In the genomic region with DNA sequence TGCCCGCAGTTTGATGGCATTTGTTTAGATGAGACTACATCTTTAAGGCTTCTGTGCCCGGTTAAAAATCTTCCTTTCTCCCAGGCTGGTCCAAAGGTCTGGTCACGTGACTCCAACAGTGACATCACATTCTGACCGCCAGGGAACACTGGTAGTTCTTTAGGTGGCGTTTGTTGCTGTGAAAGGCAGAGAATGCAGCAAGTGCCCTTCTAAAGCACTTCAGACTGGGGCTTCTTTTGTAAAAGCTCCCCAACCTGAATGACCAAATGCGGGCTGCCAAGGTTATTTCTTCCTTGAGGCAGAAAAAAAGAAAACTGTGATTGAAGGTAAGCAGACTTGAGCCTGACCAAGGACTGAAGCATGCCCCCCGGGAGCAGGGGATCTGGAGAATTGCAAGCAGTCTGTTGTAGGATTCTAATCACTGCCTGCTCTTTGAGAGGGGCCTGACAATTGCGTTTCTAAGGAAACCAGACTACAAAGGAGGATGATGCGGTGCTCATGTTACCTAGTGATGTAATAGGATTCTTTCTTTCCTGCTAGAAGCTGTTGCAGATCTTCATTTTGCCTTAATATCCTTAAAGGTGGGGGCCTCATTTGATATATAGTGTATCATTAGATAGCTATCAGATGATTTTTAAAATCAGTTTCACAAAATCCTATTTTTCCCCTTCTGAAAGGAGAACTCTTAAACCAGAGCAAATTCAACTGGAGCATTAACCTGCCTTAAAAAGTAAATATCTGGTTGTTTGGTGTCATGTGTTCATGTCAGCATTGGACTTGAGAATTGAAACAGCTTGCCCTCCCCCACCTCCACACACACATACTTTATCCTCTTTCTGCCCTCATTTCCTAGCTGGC, we compare ENCODE assay signal across 10 cellular contexts.
A peak's percentile ranks its signal among the peaks of the same experiment; 100 is the strongest.
DNase-seq lines count a peak whose midpoint lies in the region; ATAC-seq and TF ChIP-seq lines count a peak whose summit lies in the region.
"Had no signal": no experiment of that assay in that cellular context is flagged by ENCODE, and none has a peak within 500 bp of the region (broad histone marks: within the 10 kb centered on the region; RNA-seq: fewer than 3 reads in every experiment).

No MANE protein-coding gene starts in this region.

- DNase-seq in AG08396 (ENCODE audit: low spot score) (peak; percentile 25), NCI-H146 treated with DMSO at 0.1 percent for 48 hours (lab: John Stamatoyannopoulos, UW; ENCODE audit: unreplicated experiment) (peak; percentile 83), caudate nucleus (lab: John Stamatoyannopoulos, UW) (peak in 21 of 61 donors; percentile 0 to 80 (median 6)), left lung (peak in 1 of 2 donors; percentile 32), OCI-LY7 (ENCODE audit: low spot score) (no peak), MG63 (no peak)
- no peak for DNase-seq in stimulated activated naive CD4-positive, alpha-beta T cell (lab: John Stamatoyannopoulos, UW)
- DNase-seq: CD4-positive, alpha-beta T cell; stimulated activated naive B cell treated with anti-CD40 and anti-IgM and Interleukin-4, amounts not matched to agents 10 μg/mL and 1 μg/mL and 100 μg/mL, for 72 hours had no signal

- no peak overlapping the region for H3K4me3 ChIP-seq in left lung
- no peak overlapping the region for H3K4me3 ChIP-seq in OCI-LY7 (ENCODE audit: low read depth, low read length, poor library complexity, severe bottlenecking)
- no peak overlapping the region for H3K4me3 ChIP-seq in MG63

- ATAC-seq in left lung = peak; percentile 77
- no peak for ATAC-seq in activated T-helper 17 cell treated with anti-CD3 and anti-CD28 coated beads, Interleukin-2, amount 50 U/mL, for 72 hours (replicated peaks)

- no peaks in the 10 kb centered on the region for H3K9me3 ChIP-seq in left lung
- no peaks in the 10 kb centered on the region for H3K9me3 ChIP-seq in OCI-LY7 (ENCODE audit: low read length)
- H3K9me3 ChIP-seq in MG63 = no peaks in the 10 kb centered on the region

- H3K4me1 ChIP-seq in left lung (no peaks in the 10 kb centered on the region), OCI-LY7 (ENCODE audit: insufficient read depth, low read length, poor library complexity, severe bottlenecking) (no peaks in the 10 kb centered on the region)

- POLR2A ChIA-PET in OCI-LY7 (lab: Charles Lee) = no interaction called here

- H3K27ac ChIP-seq in caudate nucleus (ENCODE audit: low read depth, low read length) (peak overlapping the region; percentile 18), left lung (no peak overlapping the region), OCI-LY7 (ENCODE audit: low read depth, low read length, poor library complexity, severe bottlenecking) (no peak overlapping the region)

- no peaks in the 10 kb centered on the region for H3K4me1 Mint-ChIP-seq in activated T-helper 17 cell treated with anti-CD3 and anti-CD28 coated beads, Interleukin-2, amount 50 U/mL, for 72 hours

- no peak overlapping the region for H2AFZ ChIP-seq in OCI-LY7 (ENCODE audit: low read length)

- no peak overlapping the region for H3K27ac Mint-ChIP-seq in activated T-helper 17 cell treated with anti-CD3 and anti-CD28 coated beads, Interleukin-2, amount 50 U/mL, for 72 hours
- H3K27ac Mint-ChIP-seq: CD4-positive, alpha-beta T cell; stimulated activated naive B cell treated with anti-CD40 and anti-IgM and Interleukin-4, amounts not matched to agents 10 μg/mL and 1 μg/mL and 100 μg/mL, for 72 hours had no signal

- no peaks in the 10 kb centered on the region for H3K79me2 ChIP-seq in OCI-LY7 (ENCODE audit: insufficient read depth, low read depth, low read length)

- no TSS peak for BruUV-seq in OCI-LY7 (replicated peaks; lab: Mats Ljungman, UMichigan)

- H3K36me3 Mint-ChIP-seq in activated T-helper 17 cell treated with anti-CD3 and anti-CD28 coated beads, Interleukin-2, amount 50 U/mL, for 72 hours (ENCODE audit: low read depth) = peaks cover 5% of the 10 kb centered on the region

- no peaks in the 10 kb centered on the region for H4K20me1 ChIP-seq in OCI-LY7 (ENCODE audit: insufficient read depth, low read length)

- no peaks in the 10 kb centered on the region for H3K9me2 ChIP-seq in OCI-LY7 (ENCODE audit: insufficient read depth, low read length)

- H3K9me3 Mint-ChIP-seq in activated T-helper 17 cell treated with anti-CD3 and anti-CD28 coated beads, Interleukin-2, amount 50 U/mL, for 72 hours = no peaks in the 10 kb centered on the region
- H3K9me3 Mint-ChIP-seq: CD4-positive, alpha-beta T cell had no signal

- H3K27me3 ChIP-seq in left lung (no peaks in the 10 kb centered on the region), MG63 (no peaks in the 10 kb centered on the region)

- TF ChIP-seq CTCF in left lung (IDR thresholded peaks at IDR 0.05) = no peak
- no peak for TF ChIP-seq CTCF in OCI-LY7 (conservative IDR thresholded peaks at IDR 0.05; ENCODE audit: low read length)

- no peak overlapping the region for H3K4me3 Mint-ChIP-seq in activated T-helper 17 cell treated with anti-CD3 and anti-CD28 coated beads, Interleukin-2, amount 50 U/mL, for 72 hours
- H3K4me3 Mint-ChIP-seq: CD4-positive, alpha-beta T cell; stimulated activated naive B cell treated with anti-CD40 and anti-IgM and Interleukin-4, amounts not matched to agents 10 μg/mL and 1 μg/mL and 100 μg/mL, for 72 hours had no signal

- no peak overlapping the region for H3K4me2 ChIP-seq in OCI-LY7 (ENCODE audit: low read length)

- H3K27me3 Mint-ChIP-seq in activated T-helper 17 cell treated with anti-CD3 and anti-CD28 coated beads, Interleukin-2, amount 50 U/mL, for 72 hours = no peaks in the 10 kb centered on the region
- H3K27me3 Mint-ChIP-seq: CD4-positive, alpha-beta T cell had no signal

- H3K36me3 ChIP-seq in left lung = no peaks in the 10 kb centered on the region
- no peaks in the 10 kb centered on the region for H3K36me3 ChIP-seq in OCI-LY7 (ENCODE audit: insufficient read depth, low read length)
- H3K36me3 ChIP-seq in MG63 = no peaks in the 10 kb centered on the region

- intact Hi-C loops in left lung (cut with DNase I) (no loop called here), OCI-LY7 (cut with micrococcal nuclease; ENCODE audit: unreplicated experiment) (no loop called here)

- CTCF ChIA-PET in OCI-LY7 (lab: Charles Lee; ENCODE audit: unreplicated experiment) = no interaction called here

Comparison
In these comparisons a context has a peak if more than half of its experiments do, and no peak if none do; other contexts are left out.
1. DNase-seq: peak in AG08396 (single experiment) and NCI-H146 treated with DMSO at 0.1 percent for 48 hours (single experiment); none in OCI-LY7 (single experiment), MG63 (single experiment) and stimulated activated naive CD4-positive, alpha-beta T cell (0 of 6).